In genomic region chr9:83570359-83570758, GRCh38 we compare ENCODE assay signal across 23 cellular contexts. TPM values are rescaled to one million over a fixed set of nuclear protein-coding genes. Genes with fewer than 3 reads are reported as not detected.
A peak's percentile ranks its signal among the peaks of the same experiment; 100 is the strongest.
DNase-seq lines count a peak whose midpoint lies in the region; ATAC-seq and TF ChIP-seq lines count a peak whose summit lies in the region.
"Had no signal": no experiment of that assay in that cellular context is flagged by ENCODE, and none has a peak within 500 bp of the region (broad histone marks: within the 10 kb centered on the region; RNA-seq: fewer than 3 reads in every experiment).

No MANE protein-coding gene starts in this region.

- peak; percentile 73 for ATAC-seq in gastroesophageal sphincter
- peak; percentile 91 for ATAC-seq in sciatic nerve
- ATAC-seq in GM21528 (IDR thresholded peaks at IDR 0.05; ENCODE audit: low FRiP score, unreplicated experiment) = no peak
- ATAC-seq: Panc1; stimulated activated effector memory CD8-positive, alpha-beta T cell treated with anti-CD3 and anti-CD28 coated beads, Interleukin-12 subunit alpha, Interleukin-12 subunit beta, amount 100 ng/mL, for 72 hours; T-helper 17 cell had no signal

- CTCF ChIA-PET in Calu3 (lab: Charles Lee) = no interaction called here

- H3K27ac Mint-ChIP-seq in Calu3 (ENCODE audit: unreplicated experiment) (no peak overlapping the region), chondrocyte (ENCODE audit: unreplicated experiment) (no peak overlapping the region)
- H3K27ac Mint-ChIP-seq: activated CD4-positive, alpha-beta memory T cell treated with anti-CD3 and anti-CD28 coated beads for 36 hours; stimulated activated effector memory CD8-positive, alpha-beta T cell treated with anti-CD3 and anti-CD28 coated beads, Interleukin-12 subunit alpha, Interleukin-12 subunit beta, amount 100 ng/mL, for 72 hours; T-helper 17 cell had no signal

- peak; percentile 3 for DNase-seq in Calu3
- DNase-seq in astrocyte of the spinal cord (ENCODE audit: low read depth, low spot score) = peak; percentile 32
- DNase-seq in sciatic nerve (ENCODE audit: low spot score) = no peak
- DNase-seq in chondrocyte (ENCODE audit: low spot score) = no peak
- no peak for DNase-seq in NCI-H1930 (lab: John Stamatoyannopoulos, UW)
- DNase-seq: activated CD4-positive, alpha-beta memory T cell treated with anti-CD3 and anti-CD28 coated beads for 36 hours; activated gamma-delta T cell treated with Interleukin-2 at 50 U/mL for 16 hours; amniotic stem cell; DMS79; KG1; NCI-H1048; NCI-H2029 treated with DMSO at 0.1 percent for 48 hours; NCI-H446; nucleus accumbens; T-helper 17 cell; testis; WERI-Rb-1 had no signal

- no peak for TF ChIP-seq POLR2A in gastroesophageal sphincter (IDR thresholded peaks at IDR 0.05)

- WGBS in gastroesophageal sphincter (ENCODE audit: low coverage in 1 of 2), 2 donors = 67% methylated on average over 1 of the region's 1 CpG

- no peaks in the 10 kb centered on the region for H3K9me3 Mint-ChIP-seq in Calu3 (ENCODE audit: low read depth, unreplicated experiment)
- H3K9me3 Mint-ChIP-seq in chondrocyte (ENCODE audit: low read depth) = no peaks in the 10 kb centered on the region
- H3K9me3 Mint-ChIP-seq: activated CD4-positive, alpha-beta memory T cell treated with anti-CD3 and anti-CD28 coated beads for 36 hours; central memory CD8-positive, alpha-beta T cell; stimulated activated effector memory CD8-positive, alpha-beta T cell treated with anti-CD3 and anti-CD28 coated beads, Interleukin-12 subunit alpha, Interleukin-12 subunit beta, amount 100 ng/mL, for 72 hours had no signal

- TF ChIP-seq CTCF in Calu3 (IDR thresholded peaks at IDR 0.05; ENCODE audit: unreplicated experiment) (no peak), astrocyte of the spinal cord (IDR thresholded peaks at IDR 0.05; ENCODE audit: low read depth, low read length) (no peak), gastroesophageal sphincter (IDR thresholded peaks at IDR 0.05) (no peak), chondrocyte (IDR thresholded peaks at IDR 0.05) (no peak)

- H3K36me3 Mint-ChIP-seq in Calu3 (ENCODE audit: insufficient read depth, unreplicated experiment) (no peaks in the 10 kb centered on the region), chondrocyte (ENCODE audit: low read depth) (no peaks in the 10 kb centered on the region)
- H3K36me3 Mint-ChIP-seq: stimulated activated effector memory CD8-positive, alpha-beta T cell treated with anti-CD3 and anti-CD28 coated beads, Interleukin-12 subunit alpha, Interleukin-12 subunit beta, amount 100 ng/mL, for 72 hours had no signal

- no peak overlapping the region for H3K4me3 ChIP-seq in astrocyte of the spinal cord (ENCODE audit: low read depth, low read length)
- no peak overlapping the region for H3K4me3 ChIP-seq in gastroesophageal sphincter
- H3K4me3 ChIP-seq: esophagus muscularis mucosa, testis had no signal

- H3K27me3 ChIP-seq in gastroesophageal sphincter = no peaks in the 10 kb centered on the region
- H3K27me3 ChIP-seq: esophagus muscularis mucosa, testis had no signal

- in situ Hi-C loops in astrocyte of the spinal cord (cut with HindIII; ENCODE audit: low sequenced_read_pairs) = no loop called here

- TF ChIP-seq EP300 in gastroesophageal sphincter (IDR thresholded peaks at IDR 0.05) = no peak

- H3K27me3 Mint-ChIP-seq in Calu3 (ENCODE audit: unreplicated experiment) (no peaks in the 10 kb centered on the region), chondrocyte (ENCODE audit: low read depth) (no peaks in the 10 kb centered on the region)
- H3K27me3 Mint-ChIP-seq: activated CD4-positive, alpha-beta memory T cell treated with anti-CD3 and anti-CD28 coated beads for 36 hours; central memory CD8-positive, alpha-beta T cell; T-helper 17 cell had no signal

- H3K4me3 Mint-ChIP-seq in Calu3 (ENCODE audit: low read depth, unreplicated experiment) = no peak overlapping the region
- no peak overlapping the region for H3K4me3 Mint-ChIP-seq in chondrocyte (ENCODE audit: unreplicated experiment)
- H3K4me3 Mint-ChIP-seq: activated CD4-positive, alpha-beta memory T cell treated with anti-CD3 and anti-CD28 coated beads for 36 hours; central memory CD8-positive, alpha-beta T cell; stimulated activated effector memory CD8-positive, alpha-beta T cell treated with anti-CD3 and anti-CD28 coated beads, Interleukin-12 subunit alpha, Interleukin-12 subunit beta, amount 100 ng/mL, for 72 hours; T-helper 17 cell had no signal

- no peaks in the 10 kb centered on the region for H3K36me3 ChIP-seq in gastroesophageal sphincter
- H3K36me3 ChIP-seq: esophagus muscularis mucosa, WERI-Rb-1 had no signal

- H3K4me1 Mint-ChIP-seq in Calu3 (ENCODE audit: low read depth, unreplicated experiment) (no peaks in the 10 kb centered on the region), chondrocyte (ENCODE audit: low read depth) (peaks cover 9% of the 10 kb centered on the region)
- H3K4me1 Mint-ChIP-seq: central memory CD8-positive, alpha-beta T cell; stimulated activated effector memory CD8-positive, alpha-beta T cell treated with anti-CD3 and anti-CD28 coated beads, Interleukin-12 subunit alpha, Interleukin-12 subunit beta, amount 100 ng/mL, for 72 hours; T-helper 17 cell had no signal

- peaks cover 0 to 5% (median 0%) of the 10 kb centered on the region in 3 donors for H3K4me1 ChIP-seq in gastroesophageal sphincter
- H3K4me1 ChIP-seq: testis had no signal

- intact Hi-C loops in Calu3 (cut with micrococcal nuclease; ENCODE audit: unreplicated experiment) (no loop called here), sciatic nerve (cut with DNase I) (no loop called here)

- no TSS peak for BruUV-seq in Calu3 (replicated peaks; lab: Mats Ljungman, UMichigan)

- no peaks in the 10 kb centered on the region for H3K9me3 ChIP-seq in gastroesophageal sphincter
- H3K9me3 ChIP-seq: esophagus muscularis mucosa, testis had no signal

- no peak overlapping the region for H3K27ac ChIP-seq in gastroesophageal sphincter
- H3K27ac ChIP-seq: testis, WERI-Rb-1 had no signal

RNA-seq across cellular contexts. Expression of gene FRMD3, which starts 32.2 kb away (rescaled TPM):
- total RNA-seq in Calu3 (2022) = 0.38 and 0.93 TPM in 2 replicates
- 10 to 100 TPM in 2 of 4 donors, 1 to 10 TPM in 2; 6.8 to 15.1 (median 11.3) TPM for total RNA-seq in gastroesophageal sphincter
- total RNA-seq in sciatic nerve = 38.1 TPM
- total RNA-seq in chondrocyte = 0.48 to 1.3 TPM (median 1.1 TPM) in 3 replicates

RNA-seq across cellular contexts. Expression of gene IDNK, which starts 52.6 kb away (rescaled TPM):
- total RNA-seq in Calu3 (2022) = 3.7 and 4.2 TPM in 2 replicates
- 10 to 100 TPM in 2 of 4 donors, 1 to 10 TPM in 2; 4.5 to 16.8 (median 8.0) TPM for total RNA-seq in gastroesophageal sphincter
- 7.8 TPM for total RNA-seq in sciatic nerve
- total RNA-seq in chondrocyte = 1.8 to 2.3 TPM (median 2.1 TPM) in 3 replicates

Comparison
In these comparisons a context has a peak if more than half of its experiments do, and no peak if none do; other contexts are left out.
1. DNase-seq: peak in Calu3 (single experiment) and astrocyte of the spinal cord (single experiment); none in sciatic nerve (single experiment), chondrocyte (single experiment) and NCI-H1930 (0 of 2).